In the genomic region with DNA sequence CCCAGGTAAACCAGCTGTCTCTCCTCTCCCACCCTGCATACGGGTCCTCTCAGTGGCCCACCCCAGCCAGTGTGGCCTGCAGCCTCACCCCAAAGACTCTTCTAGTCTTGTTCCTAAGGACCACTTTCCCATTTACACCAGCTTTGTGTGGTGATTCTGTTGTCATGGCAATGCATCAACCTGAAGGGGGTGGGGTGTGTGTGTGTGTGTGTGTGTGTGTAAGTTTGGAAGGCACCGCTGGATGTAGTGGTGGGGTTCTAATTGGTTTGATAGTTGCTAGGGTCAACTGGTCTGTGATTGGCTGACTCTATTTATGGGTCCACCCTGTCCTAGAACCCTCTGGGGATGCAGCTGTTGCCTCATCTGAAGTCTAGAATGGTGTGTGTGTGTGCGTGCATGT, we compare ENCODE assay signal across 31 cellular contexts. TPM values are rescaled to one million over a fixed set of nuclear protein-coding genes. Genes with fewer than 3 reads are reported as not detected.
"Had no signal": no experiment of that assay in that cellular context is flagged by ENCODE, and none has a peak within 500 bp of the region (broad histone marks: within the 10 kb centered on the region; RNA-seq: fewer than 3 reads in every experiment).

No MANE protein-coding gene starts in this region.

- H3K27ac ChIP-seq: adrenal gland, body of pancreas, brain microvascular endothelial cell, VCaP had no signal

- ATAC-seq: activated CD8-positive, alpha-beta T cell treated with anti-CD3 and anti-CD28 coated beads for 36 hours; activated naive CD4-positive, alpha-beta T cell treated with anti-CD3 and anti-CD28 coated beads, Interleukin-2, amount 50 U/mL, for 72 hours; body of pancreas had no signal

- H3K9me3 ChIP-seq: adrenal gland, body of pancreas, breast epithelium had no signal

- H3K36me3 ChIP-seq: adrenal gland, brain microvascular endothelial cell, breast epithelium had no signal

- DNase-seq: activated B cell treated with CpG ODN at 0.5 μM for 24 hours; activated CD4-positive, alpha-beta memory T cell treated with anti-CD3 and anti-CD28 coated beads for 36 hours; activated CD4-positive, alpha-beta T cell treated with anti-CD3 and anti-CD28 coated beads for 4 hours; activated CD4-positive, alpha-beta T cell treated with anti-CD3 and anti-CD28 coated beads, Interleukin-2, amount 10 ng/mL, durations not matched to agents 24 days and 14 days; activated CD4-positive, alpha-beta T cell treated with anti-CD3 and anti-CD28 coated beads, Interleukin-2, amount 50 U/mL, for 1 hour; activated CD4-positive, alpha-beta T cell treated with anti-CD3 and anti-CD28 coated beads, Interleukin-2, amount 50 U/mL, for 4 hours; activated CD4-positive, CD25-positive, alpha-beta regulatory T cell treated with anti-CD3 and anti-CD28 coated beads, Interleukin-2, amount 50 U/mL, for 72 hours; activated CD8-positive, alpha-beta memory T cell treated with anti-CD3 and anti-CD28 coated beads, Interleukin-2, amount 50 U/mL, for 48 hours; activated CD8-positive, alpha-beta T cell treated with anti-CD3 and anti-CD28 coated beads for 36 hours; activated effector memory CD4-positive, alpha-beta T cell treated with Interleukin-2 at 50 U/mL for 16 hours; activated naive CD4-positive, alpha-beta T cell treated with anti-CD3 and anti-CD28 coated beads for 36 hours; activated naive CD4-positive, alpha-beta T cell treated with anti-CD3 and anti-CD28 coated beads, Interleukin-2, amount 50 U/mL, for 16 hours; activated naive CD8-positive, alpha-beta T cell treated with anti-CD3 and anti-CD28 coated beads for 36 hours; activated T-cell treated with anti-CD3 and anti-CD28 coated beads, Interleukin-2, amount 50 U/mL, for 24 hours; activated T-cell treated with anti-CD3 and anti-CD28 coated beads, Interleukin-2, amount 50 U/mL, for 48 hours; adrenal gland; amniotic stem cell; aorta; body of pancreas; brain microvascular endothelial cell; central memory CD4-positive, alpha-beta T cell; T-helper 1 cell; T-helper 2 cell; T-helper 9 cell had no signal

- H3K27me3 ChIP-seq: adrenal gland, body of pancreas, breast epithelium had no signal

- FAIRE-seq: astrocyte, TTC549 had no signal

- H3K4me3 ChIP-seq: adrenal gland, body of pancreas, breast epithelium had no signal

RNA-seq across cellular contexts. Expression of gene BLACAT1, which starts 43.9 kb away (rescaled TPM):
- total RNA-seq: activated T-helper 2 cell treated with anti-CD3 and anti-CD28 coated beads, Interferon-gamma antibody, Interleukin-2, Interleukin-4, amounts not matched to agents 10 μg/mL and 5 μg/mL and 100 μg/mL, durations not matched to agents 14 hours and 24 hours and 36 hours; adrenal gland; cardiac septum had no signal
- polyA plus RNA-seq: aorta had no signal
